ENCODE assay signal across 1 cellular context in the genomic region with DNA sequence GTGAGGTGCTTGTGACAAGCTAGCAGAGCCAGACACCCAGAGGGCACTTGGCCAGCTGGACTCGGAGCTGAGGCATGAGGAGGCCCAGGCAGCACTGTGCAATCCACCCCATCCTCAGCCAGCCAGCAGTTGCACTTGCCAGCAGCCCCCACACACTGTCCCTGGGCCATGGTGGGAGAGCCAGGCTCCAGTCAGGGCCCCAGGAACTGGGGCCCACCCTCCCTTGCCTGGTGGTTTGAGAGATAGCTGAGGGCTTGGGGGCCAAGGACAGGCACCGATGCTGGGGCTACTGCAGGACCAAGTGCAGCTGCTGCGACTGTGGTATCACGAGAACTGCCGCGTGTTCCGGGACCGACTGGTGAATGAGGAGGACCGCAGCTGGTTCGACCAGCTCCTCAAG.
TF ChIP-seq lines count a peak whose summit lies in the region.

No MANE protein-coding gene starts in this region.

TF ChIP-seq in IMR-90, 13 proteins besides CTCF, POLR2A, EP300 and RAD21 (continued from another document):
- TF ChIP-seq BHLHE40 (IDR thresholded peaks at IDR 0.05; ENCODE audit: low read depth, low read length) = no peak
- TF ChIP-seq SMC3 (IDR thresholded peaks at IDR 0.05; ENCODE audit: low read depth, low read length) = no peak
- TF ChIP-seq MXI1 (IDR thresholded peaks at IDR 0.05; ENCODE audit: borderline replicate concordance, low read depth, low read length) = no peak
- TF ChIP-seq NFE2L2 (IDR thresholded peaks at IDR 0.05; ENCODE audit: low read depth, low read length) = no peak
- TF ChIP-seq RFX5 (IDR thresholded peaks at IDR 0.05; ENCODE audit: low read depth, low read length) = no peak
- TF ChIP-seq, protein P1, sequence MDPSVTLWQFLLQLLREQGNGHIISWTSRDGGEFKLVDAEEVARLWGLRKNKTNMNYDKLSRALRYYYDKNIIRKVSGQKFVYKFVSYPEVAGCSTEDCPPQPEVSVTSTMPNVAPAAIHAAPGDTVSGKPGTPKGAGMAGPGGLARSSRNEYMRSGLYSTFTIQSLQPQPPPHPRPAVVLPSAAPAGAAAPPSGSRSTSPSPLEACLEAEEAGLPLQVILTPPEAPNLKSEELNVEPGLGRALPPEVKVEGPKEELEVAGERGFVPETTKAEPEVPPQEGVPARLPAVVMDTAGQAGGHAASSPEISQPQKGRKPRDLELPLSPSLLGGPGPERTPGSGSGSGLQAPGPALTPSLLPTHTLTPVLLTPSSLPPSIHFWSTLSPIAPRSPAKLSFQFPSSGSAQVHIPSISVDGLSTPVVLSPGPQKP (IDR thresholded peaks at IDR 0.05; ENCODE audit: borderline replicate concordance, low read depth, low read length) = no peak
- TF ChIP-seq CHD1 (IDR thresholded peaks at IDR 0.05; ENCODE audit: low read depth, low read length) = no peak
- TF ChIP-seq RCOR1 (IDR thresholded peaks at IDR 0.05; ENCODE audit: insufficient replicate concordance, low read length) = no peak
- TF ChIP-seq MAZ (IDR thresholded peaks at IDR 0.05; ENCODE audit: borderline replicate concordance, low read depth, low read length) = no peak
- no peak for TF ChIP-seq CEBPB (IDR thresholded peaks at IDR 0.05; ENCODE audit: low read depth, low read length)
- TF ChIP-seq, protein P2, sequence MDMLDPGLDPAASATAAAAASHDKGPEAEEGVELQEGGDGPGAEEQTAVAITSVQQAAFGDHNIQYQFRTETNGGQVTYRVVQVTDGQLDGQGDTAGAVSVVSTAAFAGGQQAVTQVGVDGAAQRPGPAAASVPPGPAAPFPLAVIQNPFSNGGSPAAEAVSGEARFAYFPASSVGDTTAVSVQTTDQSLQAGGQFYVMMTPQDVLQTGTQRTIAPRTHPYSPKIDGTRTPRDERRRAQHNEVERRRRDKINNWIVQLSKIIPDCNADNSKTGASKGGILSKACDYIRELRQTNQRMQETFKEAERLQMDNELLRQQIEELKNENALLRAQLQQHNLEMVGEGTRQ (IDR thresholded peaks at IDR 0.05; ENCODE audit: low read depth, low read length) = no peak
- TF ChIP-seq FOS (IDR thresholded peaks at IDR 0.05; ENCODE audit: low read depth, low read length) = no peak
